In genomic region chr2:237202288-237203030, GRCh38 we compare ENCODE assay signal across 2 cellular contexts.
TF ChIP-seq lines count a peak whose summit lies in the region.

No MANE protein-coding gene starts in this region.

TF ChIP-seq in SK-N-SH, 30 proteins besides CTCF, POLR2A, EP300 and RAD21 (continued from another document):
- TF ChIP-seq, protein P1, sequence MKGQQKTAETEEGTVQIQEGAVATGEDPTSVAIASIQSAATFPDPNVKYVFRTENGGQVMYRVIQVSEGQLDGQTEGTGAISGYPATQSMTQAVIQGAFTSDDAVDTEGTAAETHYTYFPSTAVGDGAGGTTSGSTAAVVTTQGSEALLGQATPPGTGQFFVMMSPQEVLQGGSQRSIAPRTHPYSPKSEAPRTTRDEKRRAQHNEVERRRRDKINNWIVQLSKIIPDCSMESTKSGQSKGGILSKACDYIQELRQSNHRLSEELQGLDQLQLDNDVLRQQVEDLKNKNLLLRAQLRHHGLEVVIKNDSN (IDR thresholded peaks at IDR 0.05; ENCODE audit: borderline replicate concordance, low read depth) = no peak
- TF ChIP-seq GABPA (IDR thresholded peaks at IDR 0.05; ENCODE audit: low read depth) = no peak
- TF ChIP-seq TAF1 (IDR thresholded peaks at IDR 0.05; ENCODE audit: borderline replicate concordance, low read depth, low read length) = no peak

TF ChIP-seq in SK-N-SH treated with all-trans-retinoic acid at 6 μM for 48 hours, 23 proteins besides CTCF, POLR2A, EP300 and RAD21 (continued from another document):
- no peak for TF ChIP-seq CSRNP3 (CRISPR knock-in tag; IDR thresholded peaks at IDR 0.05)
- no peak for TF ChIP-seq ZC3H10 (CRISPR knock-in tag; IDR thresholded peaks at IDR 0.05)
- TF ChIP-seq PATZ1 (CRISPR knock-in tag; IDR thresholded peaks at IDR 0.05; ENCODE audit: borderline replicate concordance) = no peak
- TF ChIP-seq, protein P2, sequence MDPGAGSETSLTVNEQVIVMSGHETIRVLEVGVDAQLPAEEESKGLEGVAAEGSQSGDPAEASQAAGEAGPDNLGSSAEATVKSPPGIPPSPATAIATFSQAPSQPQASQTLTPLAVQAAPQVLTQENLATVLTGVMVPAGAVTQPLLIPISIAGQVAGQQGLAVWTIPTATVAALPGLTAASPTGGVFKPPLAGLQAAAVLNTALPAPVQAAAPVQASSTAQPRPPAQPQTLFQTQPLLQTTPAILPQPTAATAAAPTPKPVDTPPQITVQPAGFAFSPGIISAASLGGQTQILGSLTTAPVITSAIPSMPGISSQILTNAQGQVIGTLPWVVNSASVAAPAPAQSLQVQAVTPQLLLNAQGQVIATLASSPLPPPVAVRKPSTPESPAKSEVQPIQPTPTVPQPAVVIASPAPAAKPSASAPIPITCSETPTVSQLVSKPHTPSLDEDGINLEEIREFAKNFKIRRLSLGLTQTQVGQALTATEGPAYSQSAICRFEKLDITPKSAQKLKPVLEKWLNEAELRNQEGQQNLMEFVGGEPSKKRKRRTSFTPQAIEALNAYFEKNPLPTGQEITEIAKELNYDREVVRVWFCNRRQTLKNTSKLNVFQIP (CRISPR knock-in tag; IDR thresholded peaks at IDR 0.05; ENCODE audit: borderline replicate concordance, low read depth) = no peak
- no peak for TF ChIP-seq TOX (CRISPR knock-in tag; IDR thresholded peaks at IDR 0.05; ENCODE audit: borderline replicate concordance)
- no peak for TF ChIP-seq ISL1 (CRISPR knock-in tag; IDR thresholded peaks at IDR 0.05)
- TF ChIP-seq, protein P3, sequence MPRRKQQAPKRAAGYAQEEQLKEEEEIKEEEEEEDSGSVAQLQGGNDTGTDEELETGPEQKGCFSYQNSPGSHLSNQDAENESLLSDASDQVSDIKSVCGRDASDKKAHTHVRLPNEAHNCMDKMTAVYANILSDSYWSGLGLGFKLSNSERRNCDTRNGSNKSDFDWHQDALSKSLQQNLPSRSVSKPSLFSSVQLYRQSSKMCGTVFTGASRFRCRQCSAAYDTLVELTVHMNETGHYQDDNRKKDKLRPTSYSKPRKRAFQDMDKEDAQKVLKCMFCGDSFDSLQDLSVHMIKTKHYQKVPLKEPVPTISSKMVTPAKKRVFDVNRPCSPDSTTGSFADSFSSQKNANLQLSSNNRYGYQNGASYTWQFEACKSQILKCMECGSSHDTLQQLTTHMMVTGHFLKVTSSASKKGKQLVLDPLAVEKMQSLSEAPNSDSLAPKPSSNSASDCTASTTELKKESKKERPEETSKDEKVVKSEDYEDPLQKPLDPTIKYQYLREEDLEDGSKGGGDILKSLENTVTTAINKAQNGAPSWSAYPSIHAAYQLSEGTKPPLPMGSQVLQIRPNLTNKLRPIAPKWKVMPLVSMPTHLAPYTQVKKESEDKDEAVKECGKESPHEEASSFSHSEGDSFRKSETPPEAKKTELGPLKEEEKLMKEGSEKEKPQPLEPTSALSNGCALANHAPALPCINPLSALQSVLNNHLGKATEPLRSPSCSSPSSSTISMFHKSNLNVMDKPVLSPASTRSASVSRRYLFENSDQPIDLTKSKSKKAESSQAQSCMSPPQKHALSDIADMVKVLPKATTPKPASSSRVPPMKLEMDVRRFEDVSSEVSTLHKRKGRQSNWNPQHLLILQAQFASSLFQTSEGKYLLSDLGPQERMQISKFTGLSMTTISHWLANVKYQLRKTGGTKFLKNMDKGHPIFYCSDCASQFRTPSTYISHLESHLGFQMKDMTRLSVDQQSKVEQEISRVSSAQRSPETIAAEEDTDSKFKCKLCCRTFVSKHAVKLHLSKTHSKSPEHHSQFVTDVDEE (CRISPR knock-in tag; IDR thresholded peaks at IDR 0.05) = no peak
- no peak for TF ChIP-seq BACH2 (CRISPR knock-in tag; IDR thresholded peaks at IDR 0.05; ENCODE audit: borderline replicate concordance)
- no peak for TF ChIP-seq ZFP30 (CRISPR knock-in tag; IDR thresholded peaks at IDR 0.05)
